ENCODE assay signal across 1 cellular context in the genomic region with DNA sequence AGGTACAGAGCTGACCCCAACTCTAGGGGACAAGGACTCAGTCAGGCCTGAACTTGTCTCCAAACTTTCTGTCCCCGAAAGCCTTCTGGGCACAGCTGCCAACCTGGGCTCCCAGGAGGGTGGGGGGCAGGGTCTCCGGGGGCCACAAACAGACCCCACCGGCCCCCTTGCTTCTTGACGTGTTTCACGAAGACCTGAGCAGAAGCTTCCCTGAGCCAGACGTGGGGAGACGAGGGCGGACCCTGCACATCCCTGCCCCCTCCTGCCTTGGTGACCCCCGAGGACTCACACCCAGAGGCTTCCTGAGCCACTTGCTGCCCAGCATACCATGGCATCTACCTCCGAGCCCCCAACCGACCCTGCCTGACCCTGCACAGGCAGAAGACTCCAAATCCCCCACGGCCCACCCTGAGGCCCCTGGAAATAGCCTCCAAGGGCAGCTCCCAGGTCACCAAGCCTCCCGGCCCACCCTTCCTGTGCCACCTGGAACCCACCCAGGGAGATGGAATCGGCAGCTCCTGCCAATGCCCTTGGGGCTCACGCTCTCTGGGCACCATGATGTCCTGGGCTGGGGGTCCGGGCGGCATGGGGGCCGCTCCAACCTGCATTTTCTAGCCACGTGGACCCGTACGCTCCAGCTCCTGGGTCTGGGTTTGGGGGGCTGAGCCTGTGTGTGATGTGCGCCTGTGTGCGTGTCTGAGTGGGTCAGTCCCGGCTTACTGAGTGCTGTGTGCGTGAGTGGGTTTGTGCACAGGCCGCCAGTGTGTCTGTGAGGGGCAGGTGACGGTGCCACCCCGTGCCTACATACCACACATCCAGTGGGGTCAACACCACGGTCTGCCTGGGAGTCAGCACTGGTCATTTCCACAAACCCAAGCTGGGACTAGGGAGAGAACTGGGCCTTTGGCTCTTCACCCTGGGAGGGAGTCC.
A peak's percentile ranks its signal among the peaks of the same experiment; 100 is the strongest.
TF ChIP-seq lines count a peak whose summit lies in the region.

No MANE protein-coding gene starts in this region.

TF ChIP-seq in K562, 482 proteins besides CTCF, POLR2A, EP300 and RAD21:
- TF ChIP-seq ZBTB7A (IDR thresholded peaks at IDR 0.05; ENCODE audit: borderline replicate concordance, control insufficient read depth, low read depth, low read length) = 0 out of 2 replicates have a peak, but pooled peaks have one; percentile 4
- no peak for TF ChIP-seq RBM34 (IDR thresholded peaks at IDR 0.05; ENCODE audit: borderline replicate concordance, insufficient read depth, low read length)
- TF ChIP-seq KLF10 (CRISPR knock-in tag; IDR thresholded peaks at IDR 0.05) = no peak
